ENCODE assay signal across 11 cellular contexts in the genomic region with DNA sequence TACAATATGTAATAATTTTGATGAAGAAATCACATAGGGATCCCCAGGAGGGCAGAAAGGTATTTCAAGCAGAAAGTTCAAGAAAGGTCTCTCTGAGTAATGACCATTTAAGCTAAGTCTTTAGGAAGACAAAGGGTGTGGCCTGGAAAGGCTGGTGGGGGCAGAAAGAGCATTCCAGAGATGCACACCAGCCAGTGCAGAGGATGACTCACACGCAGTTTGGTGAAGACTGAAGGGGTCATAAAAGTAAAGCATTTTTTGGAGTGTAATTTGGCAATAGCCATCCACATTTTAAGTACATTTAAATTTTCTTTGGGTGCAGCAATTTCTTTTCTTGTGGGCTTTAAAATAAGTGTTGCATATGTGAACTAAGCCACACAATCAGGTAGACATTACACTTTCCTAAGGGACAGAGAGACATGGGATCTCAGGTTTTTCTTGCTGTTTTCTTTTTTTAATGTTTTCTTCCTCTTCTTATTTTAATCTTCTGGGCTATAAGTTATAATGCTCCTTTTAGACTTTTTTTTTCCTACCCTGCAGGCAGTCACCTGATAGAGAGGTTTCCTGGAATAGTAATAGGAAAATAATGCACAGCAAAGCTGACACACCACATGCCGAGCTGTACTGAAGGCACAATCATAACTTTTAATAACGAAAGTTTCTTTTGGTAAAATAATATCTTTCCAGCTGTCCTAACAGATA. TPM values are rescaled to one million over a fixed set of nuclear protein-coding genes. Genes with fewer than 3 reads are reported as not detected.
A peak's percentile ranks its signal among the peaks of the same experiment; 100 is the strongest.
DNase-seq lines count a peak whose midpoint lies in the region; ATAC-seq and TF ChIP-seq lines count a peak whose summit lies in the region.
"Had no signal": no experiment of that assay in that cellular context is flagged by ENCODE, and none has a peak within 500 bp of the region (broad histone marks: within the 10 kb centered on the region; RNA-seq: fewer than 3 reads in every experiment).

No MANE protein-coding gene starts in this region.

- no peak overlapping the region for H3K27ac ChIP-seq in HEK293 (ENCODE audit: extremely low read depth, low read depth, low read length)

- H3K4me3 ChIP-seq in HEK293 (ENCODE audit: low read depth, low read length) (no peak overlapping the region), fibroblast of villous mesenchyme (ENCODE audit: low read depth, low read length) (no peak overlapping the region)

- TF ChIP-seq CTCF in HEK293 (tag by site-specific recombination; IDR thresholded peaks at IDR 0.05), result no peak
- TF ChIP-seq CTCF in fibroblast of villous mesenchyme (IDR thresholded peaks at IDR 0.05; ENCODE audit: insufficient read depth, low read depth, low read length), result no peak

- POLR2A ChIA-PET in HEK293 (lab: Yijun Ruan, JAX), result no interaction called here

- no peaks in the 10 kb centered on the region for H3K36me3 ChIP-seq in HEK293 (ENCODE audit: control insufficient read depth in 2 of 2, insufficient read depth in 1 of 2, low read length in 2 of 2)

- H3K9me3 ChIP-seq in HEK293 (ENCODE audit: control insufficient read depth, insufficient read depth, low read depth, low read length), result no peaks in the 10 kb centered on the region

- ATAC-seq in HG03565 (IDR thresholded peaks at IDR 0.05; ENCODE audit: unreplicated experiment), result no peak

- H3K4me1 ChIP-seq in HEK293 (ENCODE audit: control insufficient read depth, insufficient read depth, low read length), result peaks cover 10% of the 10 kb centered on the region; the same call in 1 of the 2 replicates

- DNase-seq in SW480 (ENCODE audit: low spot score), result peak; percentile 52
- peak; percentile 83 for DNase-seq in fibroblast of villous mesenchyme (ENCODE audit: low read depth)
- peak; percentile 32 for DNase-seq in smooth muscle cell of the brain vasculature (ENCODE audit: low read depth, low spot score)
- DNase-seq in NCI-H446 (lab: John Stamatoyannopoulos, UW), result no peak
- DNase-seq in activated naive CD4-positive, alpha-beta T cell treated with anti-CD3 and anti-CD28 coated beads, Interleukin-2, amount 50 U/mL, for 16 hours, result no peak
- DNase-seq: H9; occipital lobe; SHP77; stimulated activated CD8-positive, alpha-beta memory T cell treated with anti-CD3 and anti-CD28 coated beads, Interleukin-4, amount 100 ng/mL, for 48 hours had no signal

- CTCF ChIA-PET in HEK293 (lab: Yijun Ruan, JAX), result interaction anchor here (0.6 kb wide), 1 partner anchor 373 kb away, joined by 5 read pairs; no protein-coding TSS in a partner anchor

TF ChIP-seq in HEK293, 187 proteins besides CTCF, POLR2A, EP300 and RAD21 (continues in another document):
- TF ChIP-seq ZNF768 (tag by site-specific recombination; IDR thresholded peaks at IDR 0.05) (peak; percentile 22; the same call in 1 of the 2 replicates), ZNF292 (tag by site-specific recombination; IDR thresholded peaks at IDR 0.05; ENCODE audit: borderline replicate concordance, low read depth) (no peak), ZNF426 (tag by site-specific recombination; IDR thresholded peaks at IDR 0.05) (no peak), SP3 (tag by site-specific recombination; IDR thresholded peaks at IDR 0.05) (no peak), ZNF366 (tag by site-specific recombination; conservative IDR thresholded peaks at IDR 0.05) (0 out of 2 replicates have a peak, but pooled peaks have one; percentile 18), BCL11B (tag by site-specific recombination; IDR thresholded peaks at IDR 0.05; ENCODE audit: low read depth) (no peak), KLF9 (tag by site-specific recombination; IDR thresholded peaks at IDR 0.05; ENCODE audit: low read depth) (peak; percentile 19; the same call in 1 of the 2 replicates), ZNF23 (tag by site-specific recombination; IDR thresholded peaks at IDR 0.05; ENCODE audit: borderline replicate concordance) (no peak), SP7 (tag by site-specific recombination; IDR thresholded peaks at IDR 0.05) (0 out of 2 replicates have a peak, but pooled peaks have one; percentile 35)
- TF ChIP-seq, protein P1, sequence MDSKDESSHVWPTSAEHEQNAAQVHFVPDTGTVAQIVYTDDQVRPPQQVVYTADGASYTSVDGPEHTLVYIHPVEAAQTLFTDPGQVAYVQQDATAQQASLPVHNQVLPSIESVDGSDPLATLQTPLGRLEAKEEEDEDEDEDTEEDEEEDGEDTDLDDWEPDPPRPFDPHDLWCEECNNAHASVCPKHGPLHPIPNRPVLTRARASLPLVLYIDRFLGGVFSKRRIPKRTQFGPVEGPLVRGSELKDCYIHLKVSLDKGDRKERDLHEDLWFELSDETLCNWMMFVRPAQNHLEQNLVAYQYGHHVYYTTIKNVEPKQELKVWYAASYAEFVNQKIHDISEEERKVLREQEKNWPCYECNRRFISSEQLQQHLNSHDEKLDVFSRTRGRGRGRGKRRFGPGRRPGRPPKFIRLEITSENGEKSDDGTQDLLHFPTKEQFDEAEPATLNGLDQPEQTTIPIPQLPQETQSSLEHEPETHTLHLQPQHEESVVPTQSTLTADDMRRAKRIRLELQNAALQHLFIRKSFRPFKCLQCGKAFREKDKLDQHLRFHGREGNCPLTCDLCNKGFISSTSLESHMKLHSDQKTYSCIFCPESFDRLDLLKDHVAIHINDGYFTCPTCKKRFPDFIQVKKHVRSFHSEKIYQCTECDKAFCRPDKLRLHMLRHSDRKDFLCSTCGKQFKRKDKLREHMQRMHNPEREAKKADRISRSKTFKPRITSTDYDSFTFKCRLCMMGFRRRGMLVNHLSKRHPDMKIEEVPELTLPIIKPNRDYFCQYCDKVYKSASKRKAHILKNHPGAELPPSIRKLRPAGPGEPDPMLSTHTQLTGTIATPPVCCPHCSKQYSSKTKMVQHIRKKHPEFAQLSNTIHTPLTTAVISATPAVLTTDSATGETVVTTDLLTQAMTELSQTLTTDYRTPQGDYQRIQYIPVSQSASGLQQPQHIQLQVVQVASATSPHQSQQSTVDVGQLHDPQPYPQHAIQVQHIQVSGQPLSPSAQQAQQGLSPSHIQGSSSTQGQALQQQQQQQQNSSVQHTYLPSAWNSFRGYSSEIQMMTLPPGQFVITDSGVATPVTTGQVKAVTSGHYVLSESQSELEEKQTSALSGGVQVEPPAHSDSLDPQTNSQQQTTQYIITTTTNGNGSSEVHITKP (tag by site-specific recombination; IDR thresholded peaks at IDR 0.05), result no peak; the same call in 1 of the 2 replicates
- TF ChIP-seq, protein P2, sequence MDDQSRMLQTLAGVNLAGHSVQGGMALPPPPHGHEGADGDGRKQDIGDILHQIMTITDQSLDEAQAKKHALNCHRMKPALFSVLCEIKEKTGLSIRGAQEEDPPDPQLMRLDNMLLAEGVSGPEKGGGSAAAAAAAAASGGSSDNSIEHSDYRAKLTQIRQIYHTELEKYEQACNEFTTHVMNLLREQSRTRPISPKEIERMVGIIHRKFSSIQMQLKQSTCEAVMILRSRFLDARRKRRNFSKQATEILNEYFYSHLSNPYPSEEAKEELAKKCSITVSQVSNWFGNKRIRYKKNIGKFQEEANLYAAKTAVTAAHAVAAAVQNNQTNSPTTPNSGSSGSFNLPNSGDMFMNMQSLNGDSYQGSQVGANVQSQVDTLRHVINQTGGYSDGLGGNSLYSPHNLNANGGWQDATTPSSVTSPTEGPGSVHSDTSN (CRISPR knock-in tag; IDR thresholded peaks at IDR 0.05), result no peak
- TF ChIP-seq, protein P3, sequence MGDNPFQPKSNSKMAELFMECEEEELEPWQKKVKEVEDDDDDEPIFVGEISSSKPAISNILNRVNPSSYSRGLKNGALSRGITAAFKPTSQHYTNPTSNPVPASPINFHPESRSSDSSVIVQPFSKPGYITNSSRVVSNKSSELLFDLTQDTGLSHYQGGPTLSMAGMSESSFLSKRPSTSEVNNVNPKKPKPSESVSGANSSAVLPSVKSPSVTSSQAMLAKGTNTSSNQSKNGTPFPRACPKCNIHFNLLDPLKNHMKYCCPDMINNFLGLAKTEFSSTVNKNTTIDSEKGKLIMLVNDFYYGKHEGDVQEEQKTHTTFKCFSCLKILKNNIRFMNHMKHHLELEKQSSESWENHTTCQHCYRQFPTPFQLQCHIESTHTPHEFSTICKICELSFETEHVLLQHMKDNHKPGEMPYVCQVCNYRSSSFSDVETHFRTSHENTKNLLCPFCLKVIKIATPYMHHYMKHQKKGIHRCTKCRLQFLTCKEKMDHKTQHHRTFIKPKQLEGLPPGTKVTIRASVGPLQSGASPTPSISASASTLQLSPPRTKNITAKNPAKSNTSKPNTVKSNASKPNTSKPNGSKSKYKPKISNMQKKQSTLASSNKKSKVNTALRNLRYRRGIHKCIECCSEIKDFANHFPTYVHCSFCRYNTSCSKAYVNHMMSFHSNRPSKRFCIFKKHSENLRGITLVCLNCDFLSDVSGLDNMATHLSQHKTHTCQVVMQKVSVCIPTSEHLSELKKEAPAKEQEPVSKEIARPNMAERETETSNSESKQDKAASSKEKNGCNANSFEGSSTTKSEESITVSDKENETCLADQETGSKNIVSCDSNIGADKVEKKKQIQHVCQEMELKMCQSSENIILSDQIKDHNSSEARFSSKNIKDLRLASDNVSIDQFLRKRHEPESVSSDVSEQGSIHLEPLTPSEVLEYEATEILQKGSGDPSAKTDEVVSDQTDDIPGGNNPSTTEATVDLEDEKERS (tag by site-specific recombination; IDR thresholded peaks at IDR 0.05), result no peak
- TF ChIP-seq, protein P4, sequence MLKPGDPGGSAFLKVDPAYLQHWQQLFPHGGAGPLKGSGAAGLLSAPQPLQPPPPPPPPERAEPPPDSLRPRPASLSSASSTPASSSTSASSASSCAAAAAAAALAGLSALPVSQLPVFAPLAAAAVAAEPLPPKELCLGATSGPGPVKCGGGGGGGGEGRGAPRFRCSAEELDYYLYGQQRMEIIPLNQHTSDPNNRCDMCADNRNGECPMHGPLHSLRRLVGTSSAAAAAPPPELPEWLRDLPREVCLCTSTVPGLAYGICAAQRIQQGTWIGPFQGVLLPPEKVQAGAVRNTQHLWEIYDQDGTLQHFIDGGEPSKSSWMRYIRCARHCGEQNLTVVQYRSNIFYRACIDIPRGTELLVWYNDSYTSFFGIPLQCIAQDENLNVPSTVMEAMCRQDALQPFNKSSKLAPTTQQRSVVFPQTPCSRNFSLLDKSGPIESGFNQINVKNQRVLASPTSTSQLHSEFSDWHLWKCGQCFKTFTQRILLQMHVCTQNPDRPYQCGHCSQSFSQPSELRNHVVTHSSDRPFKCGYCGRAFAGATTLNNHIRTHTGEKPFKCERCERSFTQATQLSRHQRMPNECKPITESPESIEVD (tag by site-specific recombination; IDR thresholded peaks at IDR 0.05), result peak; percentile 39; the same call in 1 of the 2 replicates

RNA-seq across cellular contexts. Expression of a gene that starts 49.5 kb away (rescaled TPM):
- total RNA-seq in fibroblast of villous mesenchyme, result 70.0 and 82.5 TPM in 2 replicates

Comparison
In these comparisons a context has a peak if more than half of its experiments do, and no peak if none do; other contexts are left out.
1. DNase-seq: peak in SW480 (single experiment), fibroblast of villous mesenchyme (single experiment) and smooth muscle cell of the brain vasculature (single experiment); none in NCI-H446 (0 of 2) and activated naive CD4-positive, alpha-beta T cell treated with anti-CD3 and anti-CD28 coated beads, Interleukin-2, amount 50 U/mL, for 16 hours (single experiment).